1 cellular context compared by ENCODE assay signal in genomic region chr7:129066290-129067131, GRCh38.
TF ChIP-seq lines count a peak whose summit lies in the region.

No MANE protein-coding gene starts in this region.

TF ChIP-seq in K562, 482 proteins besides CTCF, POLR2A, EP300 and RAD21 (continued from another document and continues in another):
- TF ChIP-seq RUNX1 (IDR thresholded peaks at IDR 0.05; ENCODE audit: low read depth) = no peak
- TF ChIP-seq ETS1 (conservative IDR thresholded peaks at IDR 0.05; ENCODE audit: control insufficient read depth, low read depth, low read length) = no peak
- TF ChIP-seq SMARCA5 (IDR thresholded peaks at IDR 0.05) = peak; percentile 92
- peak; percentile 44; the same call in 1 of the 2 replicates for TF ChIP-seq ZBTB40 (IDR thresholded peaks at IDR 0.05)
- no peak for TF ChIP-seq ZBTB40 (CRISPR knock-in tag; IDR thresholded peaks at IDR 0.05)
- TF ChIP-seq ZC3H11A (IDR thresholded peaks at IDR 0.05; ENCODE audit: low read depth, low read length) = 0 out of 2 replicates have a peak, but pooled peaks have one; percentile 33
- no peak; the same call in 1 of the 2 replicates for TF ChIP-seq MTF1 (CRISPR knock-in tag; IDR thresholded peaks at IDR 0.05; ENCODE audit: borderline replicate concordance)
- TF ChIP-seq HMBOX1 (IDR thresholded peaks at IDR 0.05) = no peak
- TF ChIP-seq SMARCE1 (IDR thresholded peaks at IDR 0.05) = peak; percentile 52
- TF ChIP-seq CCNT2 (IDR thresholded peaks at IDR 0.05; ENCODE audit: borderline replicate concordance, extremely low read depth, insufficient read length, low read depth, low read length) = peak; percentile 35
- TF ChIP-seq TAL1 (IDR thresholded peaks at IDR 0.05) = no peak
- TF ChIP-seq XRCC3 (IDR thresholded peaks at IDR 0.05) = no peak
- TF ChIP-seq RREB1 (CRISPR knock-in tag; IDR thresholded peaks at IDR 0.05) = peak; percentile 73; the same call in 1 of the 2 replicates
- TF ChIP-seq ZNF197 (CRISPR knock-in tag; IDR thresholded peaks at IDR 0.05; ENCODE audit: low read depth) = peak; percentile 73
- TF ChIP-seq DDX20 (tag; IDR thresholded peaks at IDR 0.05; ENCODE audit: low read depth) = no peak
- peak; percentile 39; the same call in 1 of the 2 replicates for TF ChIP-seq SOX6 (IDR thresholded peaks at IDR 0.05)
- no peak for TF ChIP-seq ATF1 (CRISPR knock-in tag; IDR thresholded peaks at IDR 0.05)
- TF ChIP-seq ATF1 (tag; IDR thresholded peaks at IDR 0.05) = peak; percentile 48
- no peak for TF ChIP-seq RERE (CRISPR knock-in tag; IDR thresholded peaks at IDR 0.05; ENCODE audit: borderline replicate concordance)
- TF ChIP-seq MAFG (tag; conservative IDR thresholded peaks at IDR 0.05) = peak; percentile 99
- TF ChIP-seq ZNF143 (CRISPR knock-in tag; IDR thresholded peaks at IDR 0.05) = no peak
- no peak for TF ChIP-seq ID3 (CRISPR knock-in tag; IDR thresholded peaks at IDR 0.05)
- 0 out of 2 replicates have a peak, but pooled peaks have one; percentile 21 for TF ChIP-seq ID3 (tag; IDR thresholded peaks at IDR 0.05)
- TF ChIP-seq PRMT5 (CRISPR knock-in tag; IDR thresholded peaks at IDR 0.05) = no peak
- TF ChIP-seq ZNF41 (CRISPR knock-in tag; conservative IDR thresholded peaks at IDR 0.05) = no peak
- no peak for TF ChIP-seq FOXM1 (IDR thresholded peaks at IDR 0.05; ENCODE audit: low read depth)
- TF ChIP-seq FOXM1 (CRISPR knock-in tag; IDR thresholded peaks at IDR 0.05; ENCODE audit: low read depth) = peak; percentile 68; the same call in 1 of the 2 replicates
- no peak for TF ChIP-seq ZNF408 (CRISPR knock-in tag; IDR thresholded peaks at IDR 0.05; ENCODE audit: low read depth)
- no peak for TF ChIP-seq MYBL2 (IDR thresholded peaks at IDR 0.05; ENCODE audit: low read depth)
- no peak for TF ChIP-seq MYBL2 (CRISPR knock-in tag; IDR thresholded peaks at IDR 0.05; ENCODE audit: borderline replicate concordance)
- 0 out of 2 replicates have a peak, but pooled peaks have one; percentile 31 for TF ChIP-seq HES1 (IDR thresholded peaks at IDR 0.05; ENCODE audit: low read depth)
- peak; percentile 57 to 91 (median 73) for TF ChIP-seq YY1 (IDR thresholded peaks at IDR 0.05; ENCODE audit: borderline replicate concordance in 1 of 3, control insufficient read depth in 1 of 3, extremely low read depth in 1 of 3, insufficient read depth in 3 of 3, insufficient read length in 1 of 3, insufficient replicate concordance in 2 of 3, low read depth in 1 of 3, low read length in 2 of 3)
- TF ChIP-seq CREBBP (IDR thresholded peaks at IDR 0.05; ENCODE audit: low read depth, low read length) = no peak
- TF ChIP-seq CSDE1 (IDR thresholded peaks at IDR 0.05) = no peak
- peak; percentile 99 for TF ChIP-seq NFE2 (IDR thresholded peaks at IDR 0.05; ENCODE audit: low read depth)
- no peak; a peak in 1 of 4 replicates for TF ChIP-seq HDAC1 (IDR thresholded peaks at IDR 0.05)
- no peak for TF ChIP-seq SREBF2 (CRISPR knock-in tag; IDR thresholded peaks at IDR 0.05)
